Comparison of ENCODE assay signal across 1 cellular context in the genomic region with DNA sequence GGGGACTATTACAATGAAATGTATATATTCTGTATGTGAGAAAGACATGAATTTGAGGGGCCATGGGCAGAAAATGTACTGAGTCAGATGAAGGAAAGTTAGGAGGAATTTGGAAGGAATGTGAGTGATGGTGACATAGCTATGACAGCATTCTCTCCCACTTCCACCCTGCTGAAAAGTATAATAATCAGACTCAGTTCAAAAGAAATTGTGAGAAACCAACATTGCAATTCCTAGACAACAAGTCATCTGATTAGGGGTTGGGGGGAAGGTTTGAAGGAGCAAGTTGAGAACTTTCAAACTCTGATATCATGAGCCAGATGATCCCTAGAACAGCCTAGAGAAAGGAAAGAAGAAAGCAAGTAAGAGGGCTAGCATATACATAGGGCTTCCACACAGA.
TF ChIP-seq lines count a peak whose summit lies in the region.

No MANE protein-coding gene starts in this region.

TF ChIP-seq in IMR-90, 13 proteins besides CTCF, POLR2A, EP300 and RAD21 (continued from another document):
- TF ChIP-seq CHD1 (IDR thresholded peaks at IDR 0.05; ENCODE audit: low read depth, low read length) (no peak), BHLHE40 (IDR thresholded peaks at IDR 0.05; ENCODE audit: low read depth, low read length) (no peak), ELK1 (IDR thresholded peaks at IDR 0.05; ENCODE audit: borderline replicate concordance, low read depth, low read length) (no peak)
